In the genomic region with DNA sequence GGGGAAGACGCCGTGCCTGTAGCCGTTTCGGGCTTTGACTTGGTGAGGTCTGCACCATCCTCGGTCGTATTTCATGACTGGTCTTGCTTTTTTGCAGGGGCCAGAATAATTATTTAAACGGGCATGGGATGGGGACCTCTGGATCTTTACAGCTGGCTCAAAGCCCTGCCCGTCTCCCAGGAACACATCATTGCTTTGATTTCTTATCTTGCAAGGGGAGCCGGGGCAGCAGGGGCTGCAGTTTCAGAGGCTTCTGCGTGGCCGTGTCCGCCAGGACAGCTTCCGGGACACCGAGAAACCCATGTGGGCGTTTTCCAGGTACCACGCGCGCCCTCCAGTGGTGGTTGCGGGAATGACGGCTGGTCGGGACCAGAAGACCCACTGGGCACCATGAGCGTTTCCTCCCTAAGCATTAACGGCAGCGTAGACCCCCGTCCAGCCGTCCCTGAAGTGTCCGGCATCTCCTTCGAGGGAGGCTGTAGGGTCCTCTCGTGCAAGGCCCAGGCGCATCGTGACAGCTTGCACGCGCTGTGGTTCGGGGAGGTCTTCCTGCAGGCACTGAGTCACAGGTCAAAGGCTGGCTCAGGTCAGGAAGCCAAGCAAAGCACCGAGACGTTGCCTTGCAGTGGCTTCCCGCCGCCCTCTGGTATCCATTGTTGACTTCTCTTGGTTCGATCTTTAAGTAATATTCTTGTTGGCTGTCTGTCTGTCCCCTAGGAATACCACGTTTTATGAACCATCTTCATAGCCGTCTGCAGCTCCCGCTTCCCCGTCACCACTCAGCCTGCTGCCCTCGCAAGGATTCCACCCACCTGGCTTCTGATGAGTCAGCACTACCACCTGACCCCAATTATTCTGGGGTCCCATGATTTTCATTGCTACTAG, we compare ENCODE assay signal across 1 cellular context.
TF ChIP-seq lines count a peak whose summit lies in the region.

No MANE protein-coding gene starts in this region.

TF ChIP-seq in HEK293, 187 proteins besides CTCF, POLR2A, EP300 and RAD21 (continued from another document and continues in another):
- TF ChIP-seq GLI4 (tag by site-specific recombination; IDR thresholded peaks at IDR 0.05) (no peak), ZNF544 (tag by site-specific recombination; IDR thresholded peaks at IDR 0.05) (no peak), ZNF510 (tag by site-specific recombination; IDR thresholded peaks at IDR 0.05; ENCODE audit: insufficient replicate concordance) (no peak), ZNF211 (tag by site-specific recombination; IDR thresholded peaks at IDR 0.05; ENCODE audit: low read depth) (no peak), ZNF132 (tag by site-specific recombination; IDR thresholded peaks at IDR 0.05; ENCODE audit: borderline replicate concordance) (no peak), OVOL3 (tag by site-specific recombination; IDR thresholded peaks at IDR 0.05) (no peak), ZNF416 (tag by site-specific recombination; IDR thresholded peaks at IDR 0.05) (no peak), ZNF114 (tag by site-specific recombination; IDR thresholded peaks at IDR 0.05) (no peak), ZNF140 (tag by site-specific recombination; IDR thresholded peaks at IDR 0.05) (no peak), ZNF48 (tag by site-specific recombination; IDR thresholded peaks at IDR 0.05) (no peak), EGR2 (tag by site-specific recombination; IDR thresholded peaks at IDR 0.05; ENCODE audit: low read depth) (peak; percentile 34; the same call in 1 of the 2 replicates), ZNF121 (tag by site-specific recombination; IDR thresholded peaks at IDR 0.05) (no peak), ZNF843 (tag by site-specific recombination; IDR thresholded peaks at IDR 0.05) (no peak), KLF9 (tag by site-specific recombination; IDR thresholded peaks at IDR 0.05; ENCODE audit: low read depth) (peak; percentile 42; the same call in 1 of the 2 replicates), ZNF19 (tag by site-specific recombination; IDR thresholded peaks at IDR 0.05; ENCODE audit: low read depth) (no peak), ZNF133 (tag by site-specific recombination; IDR thresholded peaks at IDR 0.05) (no peak), ZNF341 (tag by site-specific recombination; IDR thresholded peaks at IDR 0.05; ENCODE audit: low read depth) (no peak), ZNF529 (tag by site-specific recombination; IDR thresholded peaks at IDR 0.05; ENCODE audit: insufficient replicate concordance) (no peak), ZNF600 (tag by site-specific recombination; IDR thresholded peaks at IDR 0.05) (no peak), SP3 (tag by site-specific recombination; IDR thresholded peaks at IDR 0.05) (0 out of 2 replicates have a peak, but pooled peaks have one; percentile 6), ZNF571 (tag by site-specific recombination; IDR thresholded peaks at IDR 0.05) (no peak), ZNF174 (tag by site-specific recombination; IDR thresholded peaks at IDR 0.05) (no peak), ZNF558 (tag by site-specific recombination; IDR thresholded peaks at IDR 0.05) (no peak), ZNF335 (tag by site-specific recombination; conservative IDR thresholded peaks at IDR 0.05) (peak; percentile 83), ZNF112 (tag by site-specific recombination; IDR thresholded peaks at IDR 0.05) (no peak), ZNF768 (tag by site-specific recombination; IDR thresholded peaks at IDR 0.05) (no peak), ZNF624 (tag by site-specific recombination; IDR thresholded peaks at IDR 0.05) (no peak), RBAK (tag by site-specific recombination; IDR thresholded peaks at IDR 0.05) (no peak), ZNF248 (tag by site-specific recombination; IDR thresholded peaks at IDR 0.05) (no peak), BCL11A (tag by site-specific recombination; IDR thresholded peaks at IDR 0.05; ENCODE audit: low read depth) (peak; percentile 60; the same call in 1 of the 2 replicates), ZNF664 (tag by site-specific recombination; IDR thresholded peaks at IDR 0.05) (no peak), ZNF423 (tag by site-specific recombination; IDR thresholded peaks at IDR 0.05) (no peak), ZNF549 (tag by site-specific recombination; IDR thresholded peaks at IDR 0.05) (no peak), KLF7 (tag by site-specific recombination; IDR thresholded peaks at IDR 0.05; ENCODE audit: borderline replicate concordance) (no peak), SP7 (tag by site-specific recombination; IDR thresholded peaks at IDR 0.05) (0 out of 2 replicates have a peak, but pooled peaks have one; percentile 11), ZNF530 (tag by site-specific recombination; IDR thresholded peaks at IDR 0.05; ENCODE audit: low read depth) (no peak), ZNF146 (tag by site-specific recombination; IDR thresholded peaks at IDR 0.05) (no peak), ZFHX2 (tag by site-specific recombination; conservative IDR thresholded peaks at IDR 0.05) (peak; percentile 64; the same call in 1 of the 2 replicates), ZNF777 (tag by site-specific recombination; IDR thresholded peaks at IDR 0.05; ENCODE audit: borderline replicate concordance) (no peak), ZNF629 (tag by site-specific recombination; IDR thresholded peaks at IDR 0.05) (no peak), ZNF747 (tag by site-specific recombination; IDR thresholded peaks at IDR 0.05) (no peak), ZIC2 (tag by site-specific recombination; IDR thresholded peaks at IDR 0.05) (no peak), ZNF221 (tag by site-specific recombination; IDR thresholded peaks at IDR 0.05; ENCODE audit: borderline replicate concordance) (no peak), ZNF701 (tag by site-specific recombination; IDR thresholded peaks at IDR 0.05) (no peak), ZNF354C (tag by site-specific recombination; IDR thresholded peaks at IDR 0.05; ENCODE audit: borderline replicate concordance, low read depth) (no peak), ZFP69B (tag by site-specific recombination; IDR thresholded peaks at IDR 0.05) (0 out of 2 replicates have a peak, but pooled peaks have one; percentile 12), ZNF404 (tag by site-specific recombination; IDR thresholded peaks at IDR 0.05) (no peak), FEZF1 (tag by site-specific recombination; IDR thresholded peaks at IDR 0.05) (no peak), ZNF621 (tag by site-specific recombination; IDR thresholded peaks at IDR 0.05) (no peak), BCL11B (tag by site-specific recombination; IDR thresholded peaks at IDR 0.05; ENCODE audit: low read depth) (no peak)
- TF ChIP-seq, protein P1, sequence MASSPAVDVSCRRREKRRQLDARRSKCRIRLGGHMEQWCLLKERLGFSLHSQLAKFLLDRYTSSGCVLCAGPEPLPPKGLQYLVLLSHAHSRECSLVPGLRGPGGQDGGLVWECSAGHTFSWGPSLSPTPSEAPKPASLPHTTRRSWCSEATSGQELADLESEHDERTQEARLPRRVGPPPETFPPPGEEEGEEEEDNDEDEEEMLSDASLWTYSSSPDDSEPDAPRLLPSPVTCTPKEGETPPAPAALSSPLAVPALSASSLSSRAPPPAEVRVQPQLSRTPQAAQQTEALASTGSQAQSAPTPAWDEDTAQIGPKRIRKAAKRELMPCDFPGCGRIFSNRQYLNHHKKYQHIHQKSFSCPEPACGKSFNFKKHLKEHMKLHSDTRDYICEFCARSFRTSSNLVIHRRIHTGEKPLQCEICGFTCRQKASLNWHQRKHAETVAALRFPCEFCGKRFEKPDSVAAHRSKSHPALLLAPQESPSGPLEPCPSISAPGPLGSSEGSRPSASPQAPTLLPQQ (tag by site-specific recombination; IDR thresholded peaks at IDR 0.05): no peak
- TF ChIP-seq, protein P2, sequence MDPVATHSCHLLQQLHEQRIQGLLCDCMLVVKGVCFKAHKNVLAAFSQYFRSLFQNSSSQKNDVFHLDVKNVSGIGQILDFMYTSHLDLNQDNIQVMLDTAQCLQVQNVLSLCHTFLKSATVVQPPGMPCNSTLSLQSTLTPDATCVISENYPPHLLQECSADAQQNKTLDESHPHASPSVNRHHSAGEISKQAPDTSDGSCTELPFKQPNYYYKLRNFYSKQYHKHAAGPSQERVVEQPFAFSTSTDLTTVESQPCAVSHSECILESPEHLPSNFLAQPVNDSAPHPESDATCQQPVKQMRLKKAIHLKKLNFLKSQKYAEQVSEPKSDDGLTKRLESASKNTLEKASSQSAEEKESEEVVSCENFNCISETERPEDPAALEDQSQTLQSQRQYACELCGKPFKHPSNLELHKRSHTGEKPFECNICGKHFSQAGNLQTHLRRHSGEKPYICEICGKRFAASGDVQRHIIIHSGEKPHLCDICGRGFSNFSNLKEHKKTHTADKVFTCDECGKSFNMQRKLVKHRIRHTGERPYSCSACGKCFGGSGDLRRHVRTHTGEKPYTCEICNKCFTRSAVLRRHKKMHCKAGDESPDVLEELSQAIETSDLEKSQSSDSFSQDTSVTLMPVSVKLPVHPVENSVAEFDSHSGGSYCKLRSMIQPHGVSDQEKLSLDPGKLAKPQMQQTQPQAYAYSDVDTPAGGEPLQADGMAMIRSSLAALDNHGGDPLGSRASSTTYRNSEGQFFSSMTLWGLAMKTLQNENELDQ (tag by site-specific recombination; IDR thresholded peaks at IDR 0.05; ENCODE audit: low read depth): no peak
- TF ChIP-seq, protein P3, sequence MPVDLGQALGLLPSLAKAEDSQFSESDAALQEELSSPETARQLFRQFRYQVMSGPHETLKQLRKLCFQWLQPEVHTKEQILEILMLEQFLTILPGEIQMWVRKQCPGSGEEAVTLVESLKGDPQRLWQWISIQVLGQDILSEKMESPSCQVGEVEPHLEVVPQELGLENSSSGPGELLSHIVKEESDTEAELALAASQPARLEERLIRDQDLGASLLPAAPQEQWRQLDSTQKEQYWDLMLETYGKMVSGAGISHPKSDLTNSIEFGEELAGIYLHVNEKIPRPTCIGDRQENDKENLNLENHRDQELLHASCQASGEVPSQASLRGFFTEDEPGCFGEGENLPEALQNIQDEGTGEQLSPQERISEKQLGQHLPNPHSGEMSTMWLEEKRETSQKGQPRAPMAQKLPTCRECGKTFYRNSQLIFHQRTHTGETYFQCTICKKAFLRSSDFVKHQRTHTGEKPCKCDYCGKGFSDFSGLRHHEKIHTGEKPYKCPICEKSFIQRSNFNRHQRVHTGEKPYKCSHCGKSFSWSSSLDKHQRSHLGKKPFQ (tag by site-specific recombination; IDR thresholded peaks at IDR 0.05): no peak
- TF ChIP-seq, protein P4, sequence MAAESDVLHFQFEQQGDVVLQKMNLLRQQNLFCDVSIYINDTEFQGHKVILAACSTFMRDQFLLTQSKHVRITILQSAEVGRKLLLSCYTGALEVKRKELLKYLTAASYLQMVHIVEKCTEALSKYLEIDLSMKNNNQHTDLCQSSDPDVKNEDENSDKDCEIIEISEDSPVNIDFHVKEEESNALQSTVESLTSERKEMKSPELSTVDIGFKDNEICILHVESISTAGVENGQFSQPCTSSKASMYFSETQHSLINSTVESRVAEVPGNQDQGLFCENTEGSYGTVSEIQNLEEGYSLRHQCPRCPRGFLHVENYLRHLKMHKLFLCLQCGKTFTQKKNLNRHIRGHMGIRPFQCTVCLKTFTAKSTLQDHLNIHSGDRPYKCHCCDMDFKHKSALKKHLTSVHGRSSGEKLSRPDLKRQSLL (tag by site-specific recombination; IDR thresholded peaks at IDR 0.05): no peak
- TF ChIP-seq, protein P5, sequence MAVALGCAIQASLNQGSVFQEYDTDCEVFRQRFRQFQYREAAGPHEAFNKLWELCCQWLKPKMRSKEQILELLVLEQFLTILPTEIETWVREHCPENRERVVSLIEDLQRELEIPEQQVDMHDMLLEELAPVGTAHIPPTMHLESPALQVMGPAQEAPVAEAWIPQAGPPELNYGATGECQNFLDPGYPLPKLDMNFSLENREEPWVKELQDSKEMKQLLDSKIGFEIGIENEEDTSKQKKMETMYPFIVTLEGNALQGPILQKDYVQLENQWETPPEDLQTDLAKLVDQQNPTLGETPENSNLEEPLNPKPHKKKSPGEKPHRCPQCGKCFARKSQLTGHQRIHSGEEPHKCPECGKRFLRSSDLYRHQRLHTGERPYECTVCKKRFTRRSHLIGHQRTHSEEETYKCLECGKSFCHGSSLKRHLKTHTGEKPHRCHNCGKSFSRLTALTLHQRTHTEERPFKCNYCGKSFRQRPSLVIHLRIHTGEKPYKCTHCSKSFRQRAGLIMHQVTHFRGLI (tag by site-specific recombination; IDR thresholded peaks at IDR 0.05): no peak
- TF ChIP-seq, protein P6, sequence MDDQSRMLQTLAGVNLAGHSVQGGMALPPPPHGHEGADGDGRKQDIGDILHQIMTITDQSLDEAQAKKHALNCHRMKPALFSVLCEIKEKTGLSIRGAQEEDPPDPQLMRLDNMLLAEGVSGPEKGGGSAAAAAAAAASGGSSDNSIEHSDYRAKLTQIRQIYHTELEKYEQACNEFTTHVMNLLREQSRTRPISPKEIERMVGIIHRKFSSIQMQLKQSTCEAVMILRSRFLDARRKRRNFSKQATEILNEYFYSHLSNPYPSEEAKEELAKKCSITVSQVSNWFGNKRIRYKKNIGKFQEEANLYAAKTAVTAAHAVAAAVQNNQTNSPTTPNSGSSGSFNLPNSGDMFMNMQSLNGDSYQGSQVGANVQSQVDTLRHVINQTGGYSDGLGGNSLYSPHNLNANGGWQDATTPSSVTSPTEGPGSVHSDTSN (CRISPR knock-in tag; IDR thresholded peaks at IDR 0.05): no peak
- TF ChIP-seq, protein P7, sequence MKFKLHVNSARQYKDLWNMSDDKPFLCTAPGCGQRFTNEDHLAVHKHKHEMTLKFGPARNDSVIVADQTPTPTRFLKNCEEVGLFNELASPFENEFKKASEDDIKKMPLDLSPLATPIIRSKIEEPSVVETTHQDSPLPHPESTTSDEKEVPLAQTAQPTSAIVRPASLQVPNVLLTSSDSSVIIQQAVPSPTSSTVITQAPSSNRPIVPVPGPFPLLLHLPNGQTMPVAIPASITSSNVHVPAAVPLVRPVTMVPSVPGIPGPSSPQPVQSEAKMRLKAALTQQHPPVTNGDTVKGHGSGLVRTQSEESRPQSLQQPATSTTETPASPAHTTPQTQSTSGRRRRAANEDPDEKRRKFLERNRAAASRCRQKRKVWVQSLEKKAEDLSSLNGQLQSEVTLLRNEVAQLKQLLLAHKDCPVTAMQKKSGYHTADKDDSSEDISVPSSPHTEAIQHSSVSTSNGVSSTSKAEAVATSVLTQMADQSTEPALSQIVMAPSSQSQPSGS (tag by site-specific recombination; IDR thresholded peaks at IDR 0.05; ENCODE audit: low read depth): no peak
- TF ChIP-seq, protein P8, sequence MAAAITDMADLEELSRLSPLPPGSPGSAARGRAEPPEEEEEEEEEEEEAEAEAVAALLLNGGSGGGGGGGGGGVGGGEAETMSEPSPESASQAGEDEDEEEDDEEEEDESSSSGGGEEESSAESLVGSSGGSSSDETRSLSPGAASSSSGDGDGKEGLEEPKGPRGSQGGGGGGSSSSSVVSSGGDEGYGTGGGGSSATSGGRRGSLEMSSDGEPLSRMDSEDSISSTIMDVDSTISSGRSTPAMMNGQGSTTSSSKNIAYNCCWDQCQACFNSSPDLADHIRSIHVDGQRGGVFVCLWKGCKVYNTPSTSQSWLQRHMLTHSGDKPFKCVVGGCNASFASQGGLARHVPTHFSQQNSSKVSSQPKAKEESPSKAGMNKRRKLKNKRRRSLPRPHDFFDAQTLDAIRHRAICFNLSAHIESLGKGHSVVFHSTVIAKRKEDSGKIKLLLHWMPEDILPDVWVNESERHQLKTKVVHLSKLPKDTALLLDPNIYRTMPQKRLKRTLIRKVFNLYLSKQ (tag by site-specific recombination; IDR thresholded peaks at IDR 0.05; ENCODE audit: borderline replicate concordance): no peak
- TF ChIP-seq, protein P9, sequence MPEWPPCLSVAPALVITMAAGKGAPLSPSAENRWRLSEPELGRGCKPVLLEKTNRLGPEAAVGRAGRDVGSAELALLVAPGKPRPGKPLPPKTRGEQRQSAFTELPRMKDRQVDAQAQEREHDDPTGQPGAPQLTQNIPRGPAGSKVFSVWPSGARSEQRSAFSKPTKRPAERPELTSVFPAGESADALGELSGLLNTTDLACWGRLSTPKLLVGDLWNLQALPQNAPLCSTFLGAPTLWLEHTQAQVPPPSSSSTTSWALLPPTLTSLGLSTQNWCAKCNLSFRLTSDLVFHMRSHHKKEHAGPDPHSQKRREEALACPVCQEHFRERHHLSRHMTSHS (tag by site-specific recombination; IDR thresholded peaks at IDR 0.05): no peak
